8 cellular contexts compared by ENCODE assay signal in the genomic region with DNA sequence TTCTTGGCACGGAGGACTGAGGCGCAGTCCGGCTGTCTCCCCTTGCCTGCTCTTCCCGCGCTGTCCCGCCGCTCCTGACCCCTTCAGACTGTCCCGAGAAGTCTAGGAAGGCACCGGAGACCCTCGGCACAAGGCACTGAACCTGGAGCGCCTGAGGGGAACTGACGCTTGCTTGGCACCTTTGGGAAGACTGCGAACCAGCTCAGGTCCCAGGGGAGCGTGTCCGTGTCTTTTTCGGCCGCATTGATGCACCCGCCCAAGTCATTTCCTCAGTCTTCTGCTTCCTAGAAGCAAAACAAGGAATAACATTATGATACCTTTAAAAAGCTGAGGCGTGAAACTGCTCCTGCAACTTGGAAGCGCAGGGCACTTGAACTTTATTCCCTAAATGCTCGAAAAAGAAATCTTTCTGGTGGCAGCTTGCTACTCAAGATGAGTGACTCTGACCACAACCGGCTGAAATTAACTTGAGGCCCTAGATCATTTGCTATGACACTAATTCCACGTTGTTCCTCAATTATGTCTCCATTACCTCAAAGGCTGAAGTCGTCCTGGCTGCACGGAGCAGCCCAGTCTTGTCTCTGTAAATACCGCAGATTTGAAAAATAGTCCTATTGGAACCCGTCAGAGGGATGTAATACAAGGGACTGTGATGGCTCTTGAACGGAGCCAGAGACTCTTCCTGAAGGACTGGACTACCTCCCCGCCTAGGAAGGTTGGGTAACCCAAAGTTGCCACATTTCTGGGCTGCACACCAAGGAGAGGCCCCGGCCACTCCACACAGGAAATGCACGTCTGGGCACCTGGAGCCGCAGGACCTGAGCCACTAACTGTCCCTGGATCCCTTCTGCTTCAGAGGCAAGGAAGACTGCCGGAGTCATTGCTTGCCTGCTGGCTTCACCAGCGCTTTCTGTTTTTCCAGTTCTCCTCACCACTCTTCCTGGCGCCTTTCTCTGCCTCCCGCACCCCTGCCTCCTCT. TPM values are rescaled to one million over a fixed set of nuclear protein-coding genes. Genes with fewer than 3 reads are reported as not detected.
DNase-seq lines count a peak whose midpoint lies in the region; ATAC-seq and TF ChIP-seq lines count a peak whose summit lies in the region.

No MANE protein-coding gene starts in this region.

- H3K9me3 Mint-ChIP-seq in activated T-cell treated with anti-CD3 and anti-CD28 coated beads, Interleukin-2, amount 50 U/mL, for 4 hours, result no peaks in the 10 kb centered on the region
- no peaks in the 10 kb centered on the region for H3K9me3 Mint-ChIP-seq in activated T-helper 17 cell treated with anti-CD3 and anti-CD28 coated beads, Interleukin-2, amount 50 U/mL, for 72 hours

- peaks cover 4% of the 10 kb centered on the region for H3K4me1 Mint-ChIP-seq in activated T-cell treated with anti-CD3 and anti-CD28 coated beads, Interleukin-2, amount 50 U/mL, for 4 hours (ENCODE audit: low read depth)
- no peaks in the 10 kb centered on the region for H3K4me1 Mint-ChIP-seq in activated T-helper 17 cell treated with anti-CD3 and anti-CD28 coated beads, Interleukin-2, amount 50 U/mL, for 72 hours

- H2AFZ ChIP-seq in OCI-LY7 (ENCODE audit: low read length), result no peak overlapping the region

- POLR2A ChIA-PET in OCI-LY7 (lab: Charles Lee), result no interaction called here

- H3K4me2 ChIP-seq in OCI-LY7 (ENCODE audit: low read length), result no peak overlapping the region

- no peaks in the 10 kb centered on the region for H3K36me3 Mint-ChIP-seq in activated T-cell treated with anti-CD3 and anti-CD28 coated beads, Interleukin-2, amount 50 U/mL, for 4 hours (ENCODE audit: insufficient read depth)
- peaks cover 13% of the 10 kb centered on the region for H3K36me3 Mint-ChIP-seq in activated T-helper 17 cell treated with anti-CD3 and anti-CD28 coated beads, Interleukin-2, amount 50 U/mL, for 72 hours (ENCODE audit: low read depth)

- H3K4me3 ChIP-seq in tibial nerve, result peak overlapping the region in 3 of 4 donors; percentile 23 to 63 (median 31)
- no peak overlapping the region for H3K4me3 ChIP-seq in OCI-LY7 (ENCODE audit: low read depth, low read length, poor library complexity, severe bottlenecking)

- peaks cover 0 to 48% of the 10 kb centered on the region in 2 donors for H3K27me3 ChIP-seq in tibial nerve

- TF ChIP-seq EP300 in tibial nerve (IDR thresholded peaks at IDR 0.05), result no peak

- WGBS in tibial nerve, 2 donors, result 19 to 23% methylated on average over 33 to 36 of the region's 36 CpGs

- H3K36me3 ChIP-seq in tibial nerve (no peaks in the 10 kb centered on the region), OCI-LY7 (ENCODE audit: insufficient read depth, low read length) (no peaks in the 10 kb centered on the region)

- peak overlapping the region; percentile 58 for H3K4me3 Mint-ChIP-seq in activated T-cell treated with anti-CD3 and anti-CD28 coated beads, Interleukin-2, amount 50 U/mL, for 4 hours
- H3K4me3 Mint-ChIP-seq in activated T-helper 17 cell treated with anti-CD3 and anti-CD28 coated beads, Interleukin-2, amount 50 U/mL, for 72 hours, result peak overlapping the region; percentile 34

- DNase-seq in activated T-cell treated with anti-CD3 and anti-CD28 coated beads, Interleukin-2, amount 50 U/mL, for 4 hours, result no peak
- DNase-seq in activated T-cell treated with anti-CD3 and anti-CD28 coated beads for 4 hours (no peak), islet precursor cell (peak; percentile 62), tibial nerve (ENCODE audit: low spot score in 2 of 2) (no peak), DMS 273 (lab: John Stamatoyannopoulos, UW; ENCODE audit: unreplicated experiment) (no peak), OCI-LY7 (ENCODE audit: low spot score) (no peak), HCEC 1CT (no peak)

- H3K4me1 ChIP-seq in tibial nerve (peaks cover 0 to 26% (median 14%) of the 10 kb centered on the region in 4 donors), OCI-LY7 (ENCODE audit: insufficient read depth, low read length, poor library complexity, severe bottlenecking) (no peaks in the 10 kb centered on the region)

- H4K20me1 ChIP-seq in OCI-LY7 (ENCODE audit: insufficient read depth, low read length), result no peaks in the 10 kb centered on the region

- ATAC-seq in activated T-cell treated with anti-CD3 and anti-CD28 coated beads, Interleukin-2, amount 50 U/mL, for 4 hours, result no peak
- no peak for ATAC-seq in activated T-helper 17 cell treated with anti-CD3 and anti-CD28 coated beads, Interleukin-2, amount 50 U/mL, for 72 hours (replicated peaks)

- H3K27ac ChIP-seq in tibial nerve (peak overlapping the region in 1 of 4 donors; percentile 75), OCI-LY7 (ENCODE audit: low read depth, low read length, poor library complexity, severe bottlenecking) (no peak overlapping the region)

- CTCF ChIA-PET in OCI-LY7 (lab: Charles Lee; ENCODE audit: unreplicated experiment), result no interaction called here

- TF ChIP-seq CTCF in tibial nerve (IDR thresholded peaks at IDR 0.05), result no peak
- no peak for TF ChIP-seq CTCF in OCI-LY7 (conservative IDR thresholded peaks at IDR 0.05; ENCODE audit: low read length)

- no peak for TF ChIP-seq POLR2A in tibial nerve (IDR thresholded peaks at IDR 0.05)

- no peaks in the 10 kb centered on the region for H3K79me2 ChIP-seq in OCI-LY7 (ENCODE audit: insufficient read depth, low read depth, low read length)

- H3K27ac Mint-ChIP-seq in activated T-helper 17 cell treated with anti-CD3 and anti-CD28 coated beads, Interleukin-2, amount 50 U/mL, for 72 hours, result no peak overlapping the region

- H3K9me3 ChIP-seq in tibial nerve, result no peaks in the 10 kb centered on the region
- H3K9me3 ChIP-seq in OCI-LY7 (ENCODE audit: low read length), result no peaks in the 10 kb centered on the region

- BruUV-seq in OCI-LY7 (replicated peaks; lab: Mats Ljungman, UMichigan), result no TSS peak

- H3K27me3 Mint-ChIP-seq in activated T-cell treated with anti-CD3 and anti-CD28 coated beads, Interleukin-2, amount 50 U/mL, for 4 hours (ENCODE audit: low read depth), result peaks cover 48% of the 10 kb centered on the region
- peaks cover 41% of the 10 kb centered on the region for H3K27me3 Mint-ChIP-seq in activated T-helper 17 cell treated with anti-CD3 and anti-CD28 coated beads, Interleukin-2, amount 50 U/mL, for 72 hours

- H3K9me2 ChIP-seq in OCI-LY7 (ENCODE audit: insufficient read depth, low read length), result no peaks in the 10 kb centered on the region

- intact Hi-C loops in OCI-LY7 (cut with micrococcal nuclease; ENCODE audit: unreplicated experiment), result no loop called here

RNA-seq across cellular contexts. Expression of gene FLT1, which starts 0.9 kb away (rescaled TPM):
- 10 to 100 TPM; 14.7 to 29.0 (median 18.8) TPM for total RNA-seq in activated T-cell treated with anti-CD3 and anti-CD28 coated beads, Interleukin-2, amount 50 U/mL, for 4 hours
- total RNA-seq in activated T-helper 17 cell treated with anti-CD3 and anti-CD28 coated beads, Interleukin-2, amount 50 U/mL, for 72 hours, result 10 to 100 TPM in 1 of 2 donors, 1 to 10 TPM in 1; 3.0 to 12.7 TPM
- total RNA-seq in tibial nerve, result 10 to 100 TPM; 19.3 to 48.6 (median 24.4) TPM
- 2.0 and 2.5 TPM in 2 replicates for total RNA-seq in OCI-LY7 (2014; rRNA removed; shearing (Covaris generic))
- total RNA-seq in OCI-LY7 (2022), result 1.6 and 2.3 TPM in 2 replicates
